In the genomic region with DNA sequence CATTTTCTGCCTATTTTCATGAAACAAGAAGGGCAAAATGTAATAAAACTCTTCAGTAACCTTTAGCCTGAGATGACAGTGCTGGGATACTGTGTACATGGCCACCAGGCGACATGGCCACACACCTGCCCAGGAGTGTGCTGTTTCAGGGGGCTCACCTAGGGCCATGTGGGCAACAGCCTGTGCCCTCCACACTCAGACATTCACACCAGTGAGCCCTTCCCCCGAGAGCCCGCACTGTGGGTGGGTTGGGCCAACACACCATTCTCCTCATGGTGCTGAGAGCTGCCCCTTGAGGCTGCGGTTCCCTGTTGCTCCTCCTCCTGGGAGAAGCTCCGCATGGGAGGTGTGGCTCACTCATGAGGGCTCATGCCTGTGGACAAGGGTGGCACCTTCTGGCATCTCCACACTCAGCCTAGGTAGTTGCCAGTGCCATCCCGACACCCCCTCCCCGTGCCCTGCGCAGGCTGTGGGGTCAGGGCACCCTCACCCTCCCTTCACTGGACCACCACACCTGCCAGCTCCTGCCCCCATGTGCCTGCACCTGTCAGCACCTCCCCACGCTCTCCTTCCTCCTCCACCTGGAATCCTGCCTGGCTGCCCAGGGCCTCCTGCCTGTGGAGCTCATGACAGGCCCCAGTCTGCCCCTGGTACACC, we compare ENCODE assay signal across 21 cellular contexts. TPM values are rescaled to one million over a fixed set of nuclear protein-coding genes. Genes with fewer than 3 reads are reported as not detected.
"Had no signal": no experiment of that assay in that cellular context is flagged by ENCODE, and none has a peak within 500 bp of the region (broad histone marks: within the 10 kb centered on the region; RNA-seq: fewer than 3 reads in every experiment).

No MANE protein-coding gene starts in this region.

- H3K9me3 Mint-ChIP-seq: neural crest cell had no signal

- H3K4me3 ChIP-seq: colonic mucosa, ovary, suprapubic skin, thyroid gland, upper lobe of left lung, vagina had no signal

- ATAC-seq: foreskin keratinocyte; left colon; left ventricle myocardium superior; naive thymus-derived CD4-positive, alpha-beta T cell; right cardiac atrium; stimulated activated naive CD8-positive, alpha-beta T cell treated with anti-CD3 and anti-CD28 coated beads, Interleukin-15, Interleukin-2, amounts not matched to agents 100 U/mL and 50 U/mL, for 24 hours had no signal

- H3K27me3 ChIP-seq: colonic mucosa, foreskin keratinocyte, ovary, thyroid gland, upper lobe of left lung, vagina had no signal

- H3K27ac Mint-ChIP-seq: naive thymus-derived CD4-positive, alpha-beta T cell; progenitor cell of endocrine pancreas had no signal

- H3K36me3 ChIP-seq: colonic mucosa, ovary, suprapubic skin, thyroid gland, upper lobe of left lung, vagina had no signal

- H3K4me3 Mint-ChIP-seq: naive thymus-derived CD4-positive, alpha-beta T cell; neural crest cell had no signal

- H3K4me1 Mint-ChIP-seq: naive thymus-derived CD4-positive, alpha-beta T cell had no signal

- H3K27ac ChIP-seq: colonic mucosa, foreskin keratinocyte, ovary, suprapubic skin, thyroid gland, upper lobe of left lung, vagina had no signal

- DNase-seq: colonic mucosa; dermis blood vessel endothelial cell; foreskin keratinocyte; left colon; left ventricle myocardium superior; mesendoderm; naive thymus-derived CD4-positive, alpha-beta T cell; nucleus accumbens; ovary; right cardiac atrium; small intestine; stimulated activated CD4-positive, alpha-beta T cell treated with anti-CD3 and anti-CD28 coated beads, Interleukin-2, amount 100 ng/mL, for 48 hours; stimulated activated naive CD8-positive, alpha-beta T cell treated with anti-CD3 and anti-CD28 coated beads, Interleukin-15, Interleukin-2, amounts not matched to agents 100 U/mL and 50 U/mL, for 24 hours; thyroid gland had no signal

- H3K36me3 Mint-ChIP-seq: naive thymus-derived CD4-positive, alpha-beta T cell had no signal

- H3K4me1 ChIP-seq: colonic mucosa, foreskin keratinocyte, suprapubic skin, thyroid gland, upper lobe of left lung, vagina had no signal

- H3K9me3 ChIP-seq: colonic mucosa, suprapubic skin, thyroid gland, upper lobe of left lung, vagina had no signal

RNA-seq across cellular contexts. Expression of a gene that starts 19.7 kb away (rescaled TPM):
- total RNA-seq: dermis blood vessel endothelial cell; epithelial cell of proximal tubule; lung microvascular endothelial cell; naive thymus-derived CD4-positive, alpha-beta T cell had no signal
- polyA plus RNA-seq: naive thymus-derived CD4-positive, alpha-beta T cell had no signal
